ENCODE assay signal across 13 cellular contexts in genomic region chr14:71592361-71592760, GRCh38.
DNase-seq lines count a peak whose midpoint lies in the region; ATAC-seq, FAIRE-seq and TF ChIP-seq lines count a peak whose summit lies in the region.
"Had no signal": no experiment of that assay in that cellular context is flagged by ENCODE, and none has a peak within 500 bp of the region (broad histone marks: within the 10 kb centered on the region; RNA-seq: fewer than 3 reads in every experiment).

No MANE protein-coding gene starts in this region.

- no peak overlapping the region for H2AFZ ChIP-seq in hepatocyte
- H2AFZ ChIP-seq: PC-9 had no signal

- H4K20me1 ChIP-seq in hepatocyte (ENCODE audit: insufficient read depth, poor library complexity, severe bottlenecking), result no peaks in the 10 kb centered on the region

- H3K27me3 ChIP-seq in RWPE2 (ENCODE audit: insufficient read depth, poor library complexity, severe bottlenecking) (no peaks in the 10 kb centered on the region), hepatocyte (no peaks in the 10 kb centered on the region)
- H3K27me3 ChIP-seq: dorsolateral prefrontal cortex, gastrocnemius medialis had no signal

- no peaks in the 10 kb centered on the region for H3K9me2 ChIP-seq in hepatocyte (replicated peaks; ENCODE audit: insufficient read depth)

- peaks cover 9% of the 10 kb centered on the region for H3K36me3 ChIP-seq in RWPE2 (ENCODE audit: low read depth)
- H3K36me3 ChIP-seq in hepatocyte (replicated peaks; ENCODE audit: insufficient read depth, low read depth), result no peaks in the 10 kb centered on the region
- H3K36me3 ChIP-seq: gastrocnemius medialis had no signal

- WGBS in hepatocyte (ENCODE audit: low lambda C conversion rate, missing lambda C conversion rate), result 40% methylated on average over 2 of the region's 2 CpGs

- H3K4me1 Mint-ChIP-seq in stimulated activated naive CD8-positive, alpha-beta T cell treated with anti-CD3 and anti-CD28 coated beads, Interleukin-15, Interleukin-2, amounts not matched to agents 100 ng/mL and 50 ng/mL, for 24 hours (ENCODE audit: low read depth), result peaks cover 55% of the 10 kb centered on the region
- peaks cover 10% of the 10 kb centered on the region for H3K4me1 Mint-ChIP-seq in nephron progenitor cell

- peak; percentile 52 for FAIRE-seq in urothelium cell line (lab: Jason Lieb, UNC)

- H3K9me3 Mint-ChIP-seq in stimulated activated naive CD8-positive, alpha-beta T cell treated with anti-CD3 and anti-CD28 coated beads, Interleukin-15, Interleukin-2, amounts not matched to agents 100 ng/mL and 50 ng/mL, for 24 hours, result no peaks in the 10 kb centered on the region
- H3K9me3 Mint-ChIP-seq in nephron progenitor cell, result no peaks in the 10 kb centered on the region
- H3K9me3 Mint-ChIP-seq: nephron had no signal

- TF ChIP-seq CTCF in RWPE2 (IDR thresholded peaks at IDR 0.05; ENCODE audit: poor library complexity, severe bottlenecking) (no peak), hepatocyte (IDR thresholded peaks at IDR 0.05; ENCODE audit: poor library complexity) (no peak), nephron progenitor cell (IDR thresholded peaks at IDR 0.05) (no peak)

- peaks cover 14% of the 10 kb centered on the region for H3K4me1 ChIP-seq in RWPE2 (ENCODE audit: insufficient read depth, poor library complexity, severe bottlenecking)
- peaks cover 16% of the 10 kb centered on the region for H3K4me1 ChIP-seq in hepatocyte (ENCODE audit: insufficient read depth)

- no peak for DNase-seq in stimulated activated naive CD8-positive, alpha-beta T cell treated with anti-CD3 and anti-CD28 coated beads, Interleukin-15, Interleukin-2, amounts not matched to agents 100 U/mL and 50 U/mL, for 24 hours
- DNase-seq in RWPE2 (ENCODE audit: low spot score), result no peak
- peak; percentile 29 for DNase-seq in hepatocyte (ENCODE audit: low spot score)
- no peak for DNase-seq in urothelium cell line (ENCODE audit: low spot score)
- DNase-seq in NCI-H524 (lab: John Stamatoyannopoulos, UW), result no peak
- DNase-seq in nephron progenitor cell, result no peak
- DNase-seq: dorsolateral prefrontal cortex, gastrocnemius medialis, PC-9, T-helper 9 cell had no signal

- peak overlapping the region; percentile 15 for H3K27ac ChIP-seq in RWPE2 (ENCODE audit: poor library complexity, severe bottlenecking)
- peak overlapping the region; percentile 6 for H3K27ac ChIP-seq in hepatocyte
- H3K27ac ChIP-seq: gastrocnemius medialis had no signal

- no peaks in the 10 kb centered on the region for H3K27me3 Mint-ChIP-seq in stimulated activated naive CD8-positive, alpha-beta T cell treated with anti-CD3 and anti-CD28 coated beads, Interleukin-15, Interleukin-2, amounts not matched to agents 100 ng/mL and 50 ng/mL, for 24 hours
- H3K27me3 Mint-ChIP-seq in nephron progenitor cell (ENCODE audit: low read depth, poor library complexity), result no peaks in the 10 kb centered on the region

- H3K36me3 Mint-ChIP-seq in stimulated activated naive CD8-positive, alpha-beta T cell treated with anti-CD3 and anti-CD28 coated beads, Interleukin-15, Interleukin-2, amounts not matched to agents 100 ng/mL and 50 ng/mL, for 24 hours (ENCODE audit: low read depth), result peaks cover 34% of the 10 kb centered on the region
- peaks cover 17% of the 10 kb centered on the region for H3K36me3 Mint-ChIP-seq in nephron progenitor cell (ENCODE audit: low read depth)

- ATAC-seq in stimulated activated naive CD8-positive, alpha-beta T cell treated with anti-CD3 and anti-CD28 coated beads, Interleukin-15, Interleukin-2, amounts not matched to agents 100 U/mL and 50 U/mL, for 24 hours, result no peak
- ATAC-seq in RWPE2 (ENCODE audit: low read depth) (no peak; the same call in 2 of the 3 replicates), HG02642 (IDR thresholded peaks at IDR 0.05; ENCODE audit: poor library complexity, unreplicated experiment) (no peak)
- ATAC-seq: gastrocnemius medialis had no signal

- H3K4me3 ChIP-seq in RWPE2 (ENCODE audit: severe bottlenecking) (no peak overlapping the region), hepatocyte (no peak overlapping the region)
- H3K4me3 ChIP-seq: gastrocnemius medialis, PC-9 had no signal

- H3K79me2 ChIP-seq in hepatocyte, result peaks cover 34% of the 10 kb centered on the region

- no peak overlapping the region for H3K4me3 Mint-ChIP-seq in stimulated activated naive CD8-positive, alpha-beta T cell treated with anti-CD3 and anti-CD28 coated beads, Interleukin-15, Interleukin-2, amounts not matched to agents 100 ng/mL and 50 ng/mL, for 24 hours
- no peak overlapping the region for H3K4me3 Mint-ChIP-seq in nephron progenitor cell
- H3K4me3 Mint-ChIP-seq: nephron had no signal

- no peak overlapping the region for H3K4me2 ChIP-seq in hepatocyte
- H3K4me2 ChIP-seq: PC-9 had no signal

- H3K27ac Mint-ChIP-seq in stimulated activated naive CD8-positive, alpha-beta T cell treated with anti-CD3 and anti-CD28 coated beads, Interleukin-15, Interleukin-2, amounts not matched to agents 100 ng/mL and 50 ng/mL, for 24 hours, result peak overlapping the region; percentile 40
- H3K27ac Mint-ChIP-seq in nephron progenitor cell, result no peak overlapping the region
- H3K27ac Mint-ChIP-seq: nephron had no signal

- H3K9me3 ChIP-seq in RWPE2 (ENCODE audit: severe bottlenecking) (no peaks in the 10 kb centered on the region), hepatocyte (ENCODE audit: low read depth) (no peaks in the 10 kb centered on the region)
- H3K9me3 ChIP-seq: gastrocnemius medialis had no signal
